12 cellular contexts compared by ENCODE assay signal in the genomic region with DNA sequence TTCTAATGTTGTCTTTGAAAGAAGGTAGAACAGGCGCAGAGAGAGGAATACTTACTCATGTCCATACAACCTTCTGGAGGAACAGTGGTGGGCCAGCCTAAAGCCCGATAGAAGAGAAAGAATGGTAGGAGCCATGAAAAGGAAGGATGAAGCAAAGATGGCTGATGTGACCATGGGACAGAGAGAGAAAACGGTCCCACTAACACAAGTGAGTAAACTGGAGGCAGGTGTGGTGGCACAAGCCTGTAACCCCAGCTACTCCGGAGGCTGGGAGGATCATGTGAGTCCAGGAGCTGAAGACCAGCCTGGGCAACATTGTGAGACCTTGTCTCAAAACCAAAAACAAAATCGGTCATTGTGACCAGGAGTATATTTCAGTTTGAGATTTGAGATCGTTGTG. TPM values are rescaled to one million over a fixed set of nuclear protein-coding genes. Genes with fewer than 3 reads are reported as not detected.
DNase-seq lines count a peak whose midpoint lies in the region; ATAC-seq and TF ChIP-seq lines count a peak whose summit lies in the region.
"Had no signal": no experiment of that assay in that cellular context is flagged by ENCODE, and none has a peak within 500 bp of the region (broad histone marks: within the 10 kb centered on the region; RNA-seq: fewer than 3 reads in every experiment).

No MANE protein-coding gene starts in this region.

- intact Hi-C loops in CD4-positive, alpha-beta T cell (cut with DNase I, micrococcal nuclease) = no loop called here

- peaks cover 7% of the 10 kb centered on the region for H3K27me3 Mint-ChIP-seq in endodermal cell (ENCODE audit: insufficient read depth)
- H3K27me3 Mint-ChIP-seq in CD4-positive, alpha-beta T cell = peaks cover 47% of the 10 kb centered on the region

- H3K9me3 ChIP-seq in endodermal cell (ENCODE audit: control insufficient read depth, low read length) = no peaks in the 10 kb centered on the region
- H3K9me3 ChIP-seq in CD4-positive, alpha-beta T cell (ENCODE audit: control insufficient read depth, low read length) = no peaks in the 10 kb centered on the region

- no peak overlapping the region for H3K4me3 Mint-ChIP-seq in endodermal cell
- no peak overlapping the region for H3K4me3 Mint-ChIP-seq in CD4-positive, alpha-beta T cell

- H3K9ac ChIP-seq in endodermal cell (ENCODE audit: extremely low read depth, low read length, poor library complexity, severe bottlenecking) = no peak overlapping the region

- TF ChIP-seq CTCF in coronary artery (IDR thresholded peaks at IDR 0.05) = no peak
- no peak for TF ChIP-seq CTCF in endodermal cell (conservative IDR thresholded peaks at IDR 0.05)
- no peak for TF ChIP-seq CTCF in CD4-positive, alpha-beta T cell (IDR thresholded peaks at IDR 0.05)

- no peak for ATAC-seq in CD4-positive, alpha-beta T cell (ENCODE audit: poor library complexity)
- ATAC-seq: A549 had no signal

- H3K4me3 ChIP-seq in coronary artery (no peak overlapping the region), endodermal cell (ENCODE audit: low read length) (no peak overlapping the region)
- H3K4me3 ChIP-seq: A549 had no signal

- no peaks in the 10 kb centered on the region for H3K36me3 Mint-ChIP-seq in endodermal cell (ENCODE audit: low read depth)
- no peaks in the 10 kb centered on the region for H3K36me3 Mint-ChIP-seq in CD4-positive, alpha-beta T cell (ENCODE audit: low read depth)

- H3K36me3 ChIP-seq in endodermal cell (ENCODE audit: control insufficient read depth, insufficient read depth, low read length) = no peaks in the 10 kb centered on the region

- CTCF ChIA-PET in CD4-positive, alpha-beta T cell (lab: Charles Lee) = no interaction called here

- no peak overlapping the region for H3K27ac Mint-ChIP-seq in endodermal cell
- no peak overlapping the region for H3K27ac Mint-ChIP-seq in CD4-positive, alpha-beta T cell

- H3K27me3 ChIP-seq in endodermal cell (ENCODE audit: control insufficient read depth, insufficient read depth, low read length, poor library complexity, severe bottlenecking) = no peaks in the 10 kb centered on the region
- no peaks in the 10 kb centered on the region for H3K27me3 ChIP-seq in CD4-positive, alpha-beta T cell (ENCODE audit: control insufficient read depth, insufficient read depth, low read length)

- peaks cover 2% of the 10 kb centered on the region for H3K4me1 Mint-ChIP-seq in endodermal cell
- no peaks in the 10 kb centered on the region for H3K4me1 Mint-ChIP-seq in CD4-positive, alpha-beta T cell (ENCODE audit: low read depth)

- WGBS in endodermal cell (ENCODE audit: insufficient coverage in 1 of 2, insufficient read length in 1 of 2), 2 experiments = 91 to 94% methylated on average over 4 to 6 of the region's 6 CpGs

- POLR2A ChIA-PET in CD4-positive, alpha-beta T cell (lab: Charles Lee) = no interaction called here

- H3K9me3 Mint-ChIP-seq in endodermal cell = peaks cover under 1% of the 10 kb centered on the region
- peaks cover 1% of the 10 kb centered on the region for H3K9me3 Mint-ChIP-seq in CD4-positive, alpha-beta T cell

- no peaks in the 10 kb centered on the region for H3K4me1 ChIP-seq in endodermal cell (ENCODE audit: control insufficient read depth, insufficient read depth, low read length)
- H3K4me1 ChIP-seq: A549 had no signal

- H3K27ac ChIP-seq in coronary artery = no peak overlapping the region
- H3K27ac ChIP-seq in endodermal cell (ENCODE audit: low read depth, low read length) = no peak overlapping the region
- H3K27ac ChIP-seq in temporal lobe (ENCODE audit: low read depth, low read length) = peak overlapping the region; percentile 61
- no peak overlapping the region for H3K27ac ChIP-seq in CD4-positive, alpha-beta T cell (ENCODE audit: low read depth, low read length)
- H3K27ac ChIP-seq: A549 had no signal

- DNase-seq in coronary artery (ENCODE audit: low spot score) = peak; percentile 29
- peak; percentile 16 for DNase-seq in endodermal cell
- DNase-seq in mucosa of gallbladder (ENCODE audit: low spot score) = peak; percentile 3
- DNase-seq in anterior cingulate cortex (lab: John Stamatoyannopoulos, UW) = no peak
- no peak for DNase-seq in activated gamma-delta T cell (lab: John Stamatoyannopoulos, UW)
- DNase-seq in CD4-positive, alpha-beta T cell = no peak
- DNase-seq in Ammon's horn (ENCODE audit: low spot score) = no peak
- DNase-seq: DMS53, GF-D8, HCEC 1CT had no signal

RNA-seq across cellular contexts. Expression of a gene that starts 49.4 kb away (rescaled TPM):
- total RNA-seq in endodermal cell (10 to 100 TPM; 37.5 to 44.8 TPM), mucosa of gallbladder (152 TPM), temporal lobe (17.9 TPM)
- polyA plus RNA-seq in endodermal cell (2013, experiment 1 of 2) = 61.8 TPM
- polyA plus RNA-seq in endodermal cell (2013, experiment 2 of 2) = 58.9 TPM
- total RNA-seq in CD4-positive, alpha-beta T cell = 1 to 10 TPM; 2.2 TPM

Comparison
In these comparisons a context has a peak if more than half of its experiments do, and no peak if none do; other contexts are left out.
1. DNase-seq: peak in coronary artery (single experiment), endodermal cell (single experiment) and mucosa of gallbladder (single experiment); none in anterior cingulate cortex (0 of 58), activated gamma-delta T cell (single experiment), CD4-positive, alpha-beta T cell (0 of 10) and Ammon's horn (single experiment).